Comparison of ENCODE assay signal across 9 cellular contexts in the genomic region with DNA sequence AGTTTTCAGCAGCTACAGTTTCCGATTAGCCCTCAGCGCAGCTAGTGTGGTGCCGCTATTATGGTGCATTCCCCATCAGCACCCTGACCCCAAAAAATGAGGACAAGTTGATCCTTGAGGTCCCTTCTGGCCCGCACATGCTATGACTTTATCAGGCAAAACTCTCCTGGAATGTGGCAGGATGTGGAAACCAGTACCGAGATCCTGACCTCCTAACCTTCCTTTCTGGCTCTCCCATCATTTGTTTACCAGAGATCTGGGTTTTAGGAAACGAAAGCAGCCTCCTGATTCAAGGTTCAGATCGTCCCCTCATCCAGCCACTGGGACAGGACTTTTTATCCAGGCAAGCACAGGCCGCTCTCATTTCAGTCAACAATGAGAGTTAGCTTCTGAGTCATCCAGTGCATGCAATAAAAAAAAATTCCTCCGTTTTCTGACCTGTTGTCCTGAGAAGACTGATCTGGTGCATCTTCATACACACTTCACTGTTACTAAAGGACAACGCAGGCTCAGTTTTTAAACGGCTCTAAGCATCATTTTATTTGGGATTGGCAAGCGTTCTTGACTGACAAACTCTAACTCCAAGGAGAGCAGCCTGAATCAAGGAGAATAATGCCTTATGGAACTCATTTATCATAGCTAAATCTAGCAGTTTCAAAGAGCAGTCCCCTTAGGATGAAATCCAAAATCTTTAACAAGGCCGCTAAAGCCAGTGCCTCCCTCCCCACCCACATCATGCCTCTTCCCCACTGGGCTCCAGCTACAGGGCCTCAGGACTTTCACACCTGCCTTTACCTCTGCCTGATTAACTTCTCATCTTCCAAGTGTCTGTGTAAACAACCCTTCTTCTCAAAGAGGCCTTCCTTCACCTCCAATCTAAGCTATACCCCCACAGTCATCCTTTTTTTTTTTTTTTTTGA. TPM values are rescaled to one million over a fixed set of nuclear protein-coding genes. Genes with fewer than 3 reads are reported as not detected.
DNase-seq lines count a peak whose midpoint lies in the region; ATAC-seq and TF ChIP-seq lines count a peak whose summit lies in the region.
"Had no signal": no experiment of that assay in that cellular context is flagged by ENCODE, and none has a peak within 500 bp of the region (broad histone marks: within the 10 kb centered on the region; RNA-seq: fewer than 3 reads in every experiment).

No MANE protein-coding gene starts in this region.

- peaks cover 4 to 16% of the 10 kb centered on the region in 2 experiments; a peak in 2 of 3 replicates for H3K36me3 ChIP-seq in HEK293 (ENCODE audit: control insufficient read depth in 2 of 2, insufficient read depth in 1 of 2, low read length in 2 of 2)
- H3K36me3 ChIP-seq in breast epithelium, result no peaks in the 10 kb centered on the region
- peaks cover 9% of the 10 kb centered on the region for H3K36me3 ChIP-seq in suprapubic skin

- H3K4me1 ChIP-seq in HEK293 (ENCODE audit: control insufficient read depth, insufficient read depth, low read length) (peaks cover 9% of the 10 kb centered on the region; the same call in 1 of the 2 replicates), breast epithelium (peaks cover 9 to 10% of the 10 kb centered on the region in 2 donors), suprapubic skin (peaks cover 58% of the 10 kb centered on the region)

- H3K9me3 ChIP-seq in HEK293 (ENCODE audit: control insufficient read depth, insufficient read depth, low read depth, low read length) (no peaks in the 10 kb centered on the region), breast epithelium (no peaks in the 10 kb centered on the region), suprapubic skin (no peaks in the 10 kb centered on the region)

- CTCF ChIA-PET in HEK293 (lab: Yijun Ruan, JAX), result interaction anchor here (0.5 to 1.3 kb wide), 5 partner anchors 12 to 89 kb away, joined by 3 to 6 read pairs (median 4); no protein-coding TSS in a partner anchor

- POLR2A ChIA-PET in HEK293 (lab: Yijun Ruan, JAX), result interaction anchor here (0.6 to 1.4 kb wide), 3 partner anchors 9 to 728 kb away, joined by 3 to 4 read pairs (median 4); a partner anchor contains a TSS

- H3K4me3 ChIP-seq in HEK293 (ENCODE audit: low read depth, low read length) (no peak overlapping the region), breast epithelium (peak overlapping the region in 1 of 3 donors; percentile 29), suprapubic skin (no peak overlapping the region)

- TF ChIP-seq POLR2A in breast epithelium (IDR thresholded peaks at IDR 0.05) (no peak), suprapubic skin (IDR thresholded peaks at IDR 0.05) (no peak)

- no peak for TF ChIP-seq EP300 in suprapubic skin (IDR thresholded peaks at IDR 0.05)

- TF ChIP-seq CTCF in HEK293 (tag by site-specific recombination; IDR thresholded peaks at IDR 0.05), result no peak
- peak in 1 of 3 donors; percentile 10 for TF ChIP-seq CTCF in breast epithelium (IDR thresholded peaks at IDR 0.05)
- no peak for TF ChIP-seq CTCF in suprapubic skin (IDR thresholded peaks at IDR 0.05)

- intact Hi-C loops in breast epithelium (cut with DNase I; ENCODE audit: low total_unique reads), result no loop called here
- intact Hi-C loops in left colon (cut with DNase I, micrococcal nuclease), result no loop called here

- peak; percentile 57 for ATAC-seq in left colon

- no peaks in the 10 kb centered on the region for H3K27me3 ChIP-seq in breast epithelium
- no peaks in the 10 kb centered on the region for H3K27me3 ChIP-seq in suprapubic skin

- DNase-seq in breast epithelium (ENCODE audit: low spot score in 2 of 2) (peak in 1 of 2 donors; percentile 72), left colon (peak in 1 of 2 donors; percentile 79), suprapubic skin (ENCODE audit: low spot score in 2 of 2) (peak in 1 of 2 donors; percentile 80), NCI-H510A treated with DMSO at 0.1 percent for 48 hours (lab: John Stamatoyannopoulos, UW) (no peak), NCI-H2227 (lab: John Stamatoyannopoulos, UW; ENCODE audit: unreplicated experiment) (no peak), NCI-H446 (lab: John Stamatoyannopoulos, UW) (no peak), AML-193 (lab: John Stamatoyannopoulos, UW) (no peak)

- no peak overlapping the region for H3K27ac ChIP-seq in HEK293 (ENCODE audit: extremely low read depth, low read depth, low read length)
- H3K27ac ChIP-seq in breast epithelium, result peak overlapping the region; percentile 88 to 97
- H3K27ac ChIP-seq in suprapubic skin, result peak overlapping the region; percentile 86
- H3K27ac ChIP-seq: HL-60 had no signal

- WGBS in suprapubic skin, result 37% methylated on average over 13 of the region's 13 CpGs

TF ChIP-seq in HEK293, 187 proteins besides CTCF, POLR2A, EP300 and RAD21:
- TF ChIP-seq ZNF366 (tag by site-specific recombination; conservative IDR thresholded peaks at IDR 0.05), result peak; percentile 54; the same call in 1 of the 2 replicates
- TF ChIP-seq ZNF248 (tag by site-specific recombination; IDR thresholded peaks at IDR 0.05), result no peak
- TF ChIP-seq GLI2 (tag by site-specific recombination; IDR thresholded peaks at IDR 0.05; ENCODE audit: borderline replicate concordance, low read depth), result no peak
- TF ChIP-seq ZNF112 (tag by site-specific recombination; IDR thresholded peaks at IDR 0.05), result no peak
- peak; percentile 65 for TF ChIP-seq ZNF335 (tag by site-specific recombination; conservative IDR thresholded peaks at IDR 0.05)
- 0 out of 2 replicates have a peak, but pooled peaks have one; percentile 26 for TF ChIP-seq PRDM1 (tag by site-specific recombination; IDR thresholded peaks at IDR 0.05)
- no peak for TF ChIP-seq KLF16 (tag by site-specific recombination; IDR thresholded peaks at IDR 0.05)
- TF ChIP-seq SETDB1 (IDR thresholded peaks at IDR 0.05; ENCODE audit: insufficient read length, low read length), result no peak
- TF ChIP-seq ZSCAN30 (tag by site-specific recombination; IDR thresholded peaks at IDR 0.05), result no peak
- TF ChIP-seq, protein P1, sequence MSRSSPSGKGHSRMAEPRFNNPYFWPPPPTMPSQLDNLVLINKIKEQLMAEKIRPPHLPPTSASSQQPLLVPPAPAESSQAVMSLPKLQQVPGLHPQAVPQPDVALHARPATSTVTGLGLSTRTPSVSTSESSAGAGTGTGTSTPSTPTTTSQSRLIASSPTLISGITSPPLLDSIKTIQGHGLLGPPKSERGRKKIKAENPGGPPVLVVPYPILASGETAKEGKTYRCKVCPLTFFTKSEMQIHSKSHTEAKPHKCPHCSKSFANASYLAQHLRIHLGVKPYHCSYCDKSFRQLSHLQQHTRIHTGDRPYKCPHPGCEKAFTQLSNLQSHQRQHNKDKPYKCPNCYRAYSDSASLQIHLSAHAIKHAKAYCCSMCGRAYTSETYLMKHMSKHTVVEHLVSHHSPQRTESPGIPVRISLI (tag by site-specific recombination; IDR thresholded peaks at IDR 0.05), result peak; percentile 54; the same call in 1 of the 2 replicates
- TF ChIP-seq ZNF600 (tag by site-specific recombination; IDR thresholded peaks at IDR 0.05), result peak; percentile 39; the same call in 1 of the 2 replicates
- TF ChIP-seq SCRT2 (tag by site-specific recombination; IDR thresholded peaks at IDR 0.05), result peak; percentile 89
TF ChIP-seq in HEK293: peak in this region for 6.

RNA-seq across cellular contexts. Expression of a gene that starts 17.1 kb away (rescaled TPM):
- total RNA-seq in breast epithelium, result 100 to 1,000 TPM in 1 of 3 donors, 10 to 100 TPM in 2; 80.8 to 143 (median 87.7) TPM
- 100 to 1,000 TPM; 342 to 417 TPM for total RNA-seq in left colon
- total RNA-seq in suprapubic skin, result 100 to 1,000 TPM in 1 of 4 donors, 10 to 100 TPM in 3; 71.4 to 112 (median 77.7) TPM
